15 cellular contexts compared by ENCODE assay signal in the genomic region with DNA sequence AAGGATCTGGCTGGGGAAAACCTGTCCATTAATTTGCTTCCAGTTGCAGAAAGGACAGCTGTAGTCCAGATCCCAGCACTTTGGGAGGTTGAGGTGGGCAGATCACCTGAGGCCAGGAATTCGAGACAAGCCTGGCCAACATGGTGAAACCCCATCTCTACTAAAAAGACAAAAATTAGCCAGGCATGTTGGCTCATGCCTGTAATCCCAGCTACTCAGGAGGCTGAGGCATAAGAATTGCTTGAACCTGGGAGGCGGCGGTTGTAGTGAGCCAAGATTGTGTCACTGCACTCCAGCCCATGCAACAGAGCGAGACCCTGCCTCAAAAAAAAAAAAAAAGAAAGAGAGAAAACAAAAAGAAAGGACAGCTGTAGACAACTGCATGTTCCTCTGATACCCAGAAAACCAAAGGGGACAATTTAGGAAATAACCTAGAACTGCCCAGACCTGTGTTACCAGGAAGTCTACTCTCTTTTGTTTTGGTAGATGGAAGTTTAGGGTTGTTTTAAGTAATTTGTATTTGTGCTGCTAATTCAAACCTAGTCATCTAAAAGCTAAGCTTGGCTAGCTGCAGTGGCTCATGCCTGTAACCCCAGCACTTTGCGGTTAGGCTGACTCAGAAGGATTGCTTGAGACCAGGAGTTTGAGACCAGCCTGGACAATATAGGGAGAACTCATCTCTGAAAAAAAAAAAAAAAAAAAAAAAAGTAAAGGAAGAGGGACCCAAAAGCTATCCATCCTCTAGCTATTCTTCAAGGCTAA. TPM values are rescaled to one million over a fixed set of nuclear protein-coding genes. Genes with fewer than 3 reads are reported as not detected.
A peak's percentile ranks its signal among the peaks of the same experiment; 100 is the strongest.
DNase-seq lines count a peak whose midpoint lies in the region; ATAC-seq and TF ChIP-seq lines count a peak whose summit lies in the region.
"Had no signal": no experiment of that assay in that cellular context is flagged by ENCODE, and none has a peak within 500 bp of the region (broad histone marks: within the 10 kb centered on the region; RNA-seq: fewer than 3 reads in every experiment).

No MANE protein-coding gene starts in this region.

- ATAC-seq in RWPE2 (ENCODE audit: low read depth) (peak; percentile 95), HG02588 (IDR thresholded peaks at IDR 0.05; ENCODE audit: unreplicated experiment) (no peak)

- peaks cover 3% of the 10 kb centered on the region for H3K27me3 Mint-ChIP-seq in type B pancreatic cell
- H3K27me3 Mint-ChIP-seq: activated T-cell treated with anti-CD3 and anti-CD28 coated beads, Interleukin-2, amount 50 U/mL, for 24 hours had no signal

- H3K4me1 ChIP-seq in RWPE2 (ENCODE audit: insufficient read depth, poor library complexity, severe bottlenecking) = peaks cover 20% of the 10 kb centered on the region
- H3K4me1 ChIP-seq: suprapubic skin had no signal

- H3K9me3 ChIP-seq in RWPE2 (ENCODE audit: severe bottlenecking) = no peaks in the 10 kb centered on the region
- H3K9me3 ChIP-seq: suprapubic skin had no signal

- H3K9me3 Mint-ChIP-seq in type B pancreatic cell = no peaks in the 10 kb centered on the region
- H3K9me3 Mint-ChIP-seq: activated T-cell treated with anti-CD3 and anti-CD28 coated beads, Interleukin-2, amount 50 U/mL, for 24 hours; CD8-positive, alpha-beta memory T cell; dendritic cell treated with granulocyte-macrophage colony-stimulating factor and Interleukin-4, amounts not matched to agents 40 ng/mL and 50 ng/mL, for 4 days had no signal

- no peaks in the 10 kb centered on the region for H3K36me3 Mint-ChIP-seq in type B pancreatic cell
- H3K36me3 Mint-ChIP-seq: CD8-positive, alpha-beta memory T cell had no signal

- peak overlapping the region; percentile 89 for H3K27ac ChIP-seq in RWPE2 (ENCODE audit: poor library complexity, severe bottlenecking)
- H3K27ac ChIP-seq: suprapubic skin had no signal

- DNase-seq in NCI-H2171 treated with DMSO at 0.1 percent for 48 hours (lab: John Stamatoyannopoulos, UW) = peak; percentile 49
- no peak for DNase-seq in NCI-H2171 (lab: John Stamatoyannopoulos, UW)
- peak; percentile 79 for DNase-seq in RWPE2 (ENCODE audit: low spot score)
- DNase-seq in fibroblast of mammary gland (ENCODE audit: low read depth) = peak; percentile 70
- DNase-seq in type B pancreatic cell (ENCODE audit: extremely low spot score, unreplicated experiment) = no peak
- DNase-seq in NCI-H2196 (lab: John Stamatoyannopoulos, UW; ENCODE audit: unreplicated experiment) = no peak
- no peak for DNase-seq in SIG-M5 treated with dmso at 0.1 percent for 504 hours (lab: John Stamatoyannopoulos, UW; ENCODE audit: unreplicated experiment)
- DNase-seq: activated T-cell treated with anti-CD3 and anti-CD28 coated beads, Interleukin-2, amount 50 U/mL, for 24 hours; CD8-positive, alpha-beta memory T cell; NCI-H774 had no signal

- no peaks in the 10 kb centered on the region for H3K27me3 ChIP-seq in RWPE2 (ENCODE audit: insufficient read depth, poor library complexity, severe bottlenecking)
- H3K27me3 ChIP-seq: suprapubic skin had no signal

- no peaks in the 10 kb centered on the region for H3K4me1 Mint-ChIP-seq in type B pancreatic cell (ENCODE audit: unreplicated experiment)
- H3K4me1 Mint-ChIP-seq: CD8-positive, alpha-beta memory T cell had no signal

- no peak overlapping the region for H3K4me3 ChIP-seq in RWPE2 (ENCODE audit: severe bottlenecking)
- H3K4me3 ChIP-seq in fibroblast of mammary gland (ENCODE audit: control insufficient read depth, low read depth, low read length) = no peak overlapping the region
- H3K4me3 ChIP-seq: suprapubic skin had no signal

- H3K36me3 ChIP-seq in RWPE2 (ENCODE audit: low read depth) = no peaks in the 10 kb centered on the region
- H3K36me3 ChIP-seq: suprapubic skin had no signal

- peak overlapping the region; percentile 61 for H3K27ac Mint-ChIP-seq in type B pancreatic cell
- H3K27ac Mint-ChIP-seq: activated T-cell treated with anti-CD3 and anti-CD28 coated beads, Interleukin-2, amount 50 U/mL, for 24 hours; CD8-positive, alpha-beta memory T cell; dendritic cell treated with granulocyte-macrophage colony-stimulating factor and Interleukin-4, amounts not matched to agents 40 ng/mL and 50 ng/mL, for 4 days had no signal

- H3K4me3 Mint-ChIP-seq in type B pancreatic cell = no peak overlapping the region
- H3K4me3 Mint-ChIP-seq: activated T-cell treated with anti-CD3 and anti-CD28 coated beads, Interleukin-2, amount 50 U/mL, for 24 hours; CD8-positive, alpha-beta memory T cell; dendritic cell treated with granulocyte-macrophage colony-stimulating factor and Interleukin-4, amounts not matched to agents 40 ng/mL and 50 ng/mL, for 4 days had no signal

- TF ChIP-seq CTCF in RWPE2 (IDR thresholded peaks at IDR 0.05; ENCODE audit: poor library complexity, severe bottlenecking) = no peak
- TF ChIP-seq CTCF in fibroblast of mammary gland (conservative IDR thresholded peaks at IDR 0.05; ENCODE audit: control insufficient read depth, insufficient read depth, low read depth, low read length) = no peak
- TF ChIP-seq CTCF in type B pancreatic cell (conservative IDR thresholded peaks at IDR 0.05) = no peak

RNA-seq across cellular contexts. Expression of gene EXD1, which starts 22.7 kb away (rescaled TPM):
- total RNA-seq in type B pancreatic cell (ENCODE audit: low replicate concordance) = not detected in 2 replicates
- total RNA-seq: A172; CD8-positive, alpha-beta memory T cell; mononuclear cell had no signal

RNA-seq across cellular contexts. Expression of gene CHP1, which starts 23.2 kb away (rescaled TPM):
- 89.6 and 114 TPM in 2 replicates for total RNA-seq in type B pancreatic cell (ENCODE audit: low replicate concordance)

Comparison
In these comparisons a context has a peak if more than half of its experiments do, and no peak if none do; other contexts are left out.
1. DNase-seq: peak in NCI-H2171 treated with DMSO at 0.1 percent for 48 hours (single experiment), RWPE2 (single experiment) and fibroblast of mammary gland (single experiment); none in NCI-H2171 (single experiment), type B pancreatic cell (single experiment), NCI-H2196 (single experiment) and SIG-M5 treated with dmso at 0.1 percent for 504 hours (single experiment).